21 cellular contexts compared by ENCODE assay signal in the genomic region with DNA sequence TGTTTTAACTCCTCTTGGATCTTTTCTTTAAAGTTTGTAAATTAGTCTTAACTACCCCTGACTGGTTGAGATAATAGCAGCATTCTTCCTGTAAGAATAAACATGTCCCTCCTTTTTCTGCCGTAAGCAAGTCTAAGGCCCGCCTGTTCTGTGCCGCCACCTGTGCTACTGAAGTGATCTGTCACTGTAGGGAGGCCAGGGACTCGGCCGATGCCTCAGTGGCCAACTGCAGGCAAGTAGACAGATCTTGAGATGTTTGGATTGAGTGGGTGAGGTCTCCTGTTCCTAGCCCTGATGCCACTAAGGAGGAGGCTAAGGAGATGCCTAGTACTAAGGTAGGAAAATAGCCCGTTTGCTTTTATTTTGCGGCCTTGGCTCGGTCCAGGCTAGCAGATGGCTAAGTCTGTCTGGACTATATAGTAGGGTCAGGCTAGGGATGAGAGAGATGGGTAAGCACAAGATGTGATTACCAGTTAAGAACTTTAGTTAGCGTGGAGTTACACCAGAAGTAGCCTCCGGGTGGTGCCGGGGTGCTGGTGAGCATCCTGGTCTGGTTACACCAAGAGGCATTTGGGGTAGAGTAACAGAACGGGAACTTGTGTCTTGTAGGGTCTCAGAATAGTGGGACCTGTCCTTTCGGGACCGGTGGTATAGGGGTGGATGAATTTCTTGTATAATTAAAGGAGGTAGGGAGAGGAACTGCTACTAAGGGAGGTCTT.
"Had no signal": no experiment of that assay in that cellular context is flagged by ENCODE, and none has a peak within 500 bp of the region (broad histone marks: within the 10 kb centered on the region; RNA-seq: fewer than 3 reads in every experiment).

No MANE protein-coding gene starts in this region.

- DNase-seq: colonic mucosa; dermis blood vessel endothelial cell; foreskin melanocyte; head of caudate nucleus; islet precursor cell; mammary epithelial cell; natural killer cell; nucleus accumbens; ovary; sigmoid colon; stimulated activated CD4-positive, alpha-beta T cell treated with anti-CD3 and anti-CD28 coated beads, Interleukin-12 subunit alpha, Interleukin-12 subunit beta, amount 100 ng/mL, for 4 hours; stimulated activated naive CD4-positive, alpha-beta T cell; stomach; substantia nigra; transverse colon had no signal

- H3K4me2 ChIP-seq: hepatocyte, neural progenitor cell had no signal

- H3K4me1 Mint-ChIP-seq: mesothelial cell of epicardium, natural killer cell, neural progenitor cell had no signal

- H3K9me3 ChIP-seq: colonic mucosa, ovary, right atrium auricular region, thoracic aorta, transverse colon had no signal

- H3K27ac Mint-ChIP-seq: mesothelial cell of epicardium, natural killer cell, neural progenitor cell had no signal

- H3K27me3 ChIP-seq: colonic mucosa, hepatocyte, neural progenitor cell, ovary, right atrium auricular region, sigmoid colon, stomach, transverse colon had no signal

- H3K9ac ChIP-seq: neural progenitor cell had no signal

- H3K36me3 ChIP-seq: colonic mucosa, neural progenitor cell, ovary, right atrium auricular region, sigmoid colon, stomach, thoracic aorta, transverse colon had no signal

- H3K4me3 ChIP-seq: colonic mucosa, hepatocyte, neural progenitor cell, ovary, right atrium auricular region, sigmoid colon, skin epidermis, stomach, thoracic aorta, transverse colon had no signal

- H3K4me1 ChIP-seq: colonic mucosa, neural progenitor cell, right atrium auricular region, sigmoid colon, stomach, transverse colon had no signal

- H3K27ac ChIP-seq: colonic mucosa, hepatocyte, neural progenitor cell, ovary, right atrium auricular region, sigmoid colon, skin epidermis, stomach, thoracic aorta, transverse colon had no signal

- H3K79me2 ChIP-seq: hepatocyte had no signal

- H2AFZ ChIP-seq: hepatocyte, neural progenitor cell had no signal

- H3K4me3 Mint-ChIP-seq: mesothelial cell of epicardium, natural killer cell, neural progenitor cell had no signal

- H3K36me3 Mint-ChIP-seq: neural progenitor cell had no signal
